In genomic region chr7:90723866-90724265, GRCh38 we compare ENCODE assay signal across 1 cellular context.
TF ChIP-seq lines count a peak whose summit lies in the region.

No MANE protein-coding gene starts in this region.

TF ChIP-seq in GM12878, 131 proteins besides CTCF, POLR2A, EP300 and RAD21:
- TF ChIP-seq SMARCA5 (IDR thresholded peaks at IDR 0.05): no peak
- no peak; the same call in 1 of the 2 replicates for TF ChIP-seq ZNF24 (IDR thresholded peaks at IDR 0.05)
- no peak for TF ChIP-seq HDGF (IDR thresholded peaks at IDR 0.05)
- no peak for TF ChIP-seq TAF1 (IDR thresholded peaks at IDR 0.05; ENCODE audit: borderline replicate concordance, low read depth, low read length)
